In genomic region chr2:113769555-113769954, GRCh38 we compare ENCODE assay signal across 24 cellular contexts.
"Had no signal": no experiment of that assay in that cellular context is flagged by ENCODE, and none has a peak within 500 bp of the region (broad histone marks: within the 10 kb centered on the region; RNA-seq: fewer than 3 reads in every experiment).

No MANE protein-coding gene starts in this region.

- H3K4me1 Mint-ChIP-seq: endodermal cell; mesothelial cell of epicardium; naive thymus-derived CD8-positive, alpha-beta T cell had no signal

- H3K4me3 Mint-ChIP-seq: dendritic cell treated with granulocyte-macrophage colony-stimulating factor and Interleukin-4, amounts not matched to agents 40 ng/mL and 50 ng/mL, for 4 days; effector memory CD8-positive, alpha-beta T cell; endodermal cell; mesothelial cell of epicardium; naive thymus-derived CD8-positive, alpha-beta T cell had no signal

- H3K9me3 Mint-ChIP-seq: effector memory CD8-positive, alpha-beta T cell had no signal

- H3K9me3 ChIP-seq: colonic mucosa, esophagus squamous epithelium, gastroesophageal sphincter, heart left ventricle, left lung, lower lobe of right lung, mucosa of descending colon had no signal

- DNase-seq: colonic mucosa; cortex of kidney; effector CD8-positive, alpha-beta T cell; effector memory CD8-positive, alpha-beta T cell; endodermal cell; erythroblast; esophagus squamous epithelium; heart left ventricle; hypothalamus; left cardiac atrium; left lung; left ventricle myocardium superior; lower lobe of right lung; mesenchymal stem cell; mucosa of descending colon; naive B cell; naive thymus-derived CD8-positive, alpha-beta T cell had no signal

- H3K27ac ChIP-seq: colonic mucosa, epithelial cell of prostate, esophagus squamous epithelium, foreskin keratinocyte, gastroesophageal sphincter, heart left ventricle, hepatocyte, left lung, lower lobe of right lung had no signal

- H3K4me1 ChIP-seq: colonic mucosa, esophagus squamous epithelium, foreskin keratinocyte, gastroesophageal sphincter, left lung, lower lobe of right lung had no signal

- H3K27me3 Mint-ChIP-seq: dendritic cell treated with granulocyte-macrophage colony-stimulating factor and Interleukin-4, amounts not matched to agents 40 ng/mL and 50 ng/mL, for 4 days; naive B cell; naive thymus-derived CD8-positive, alpha-beta T cell had no signal

- H3K36me3 ChIP-seq: colonic mucosa, esophagus squamous epithelium, gastroesophageal sphincter, heart left ventricle, left lung, lower lobe of right lung had no signal

- H3K27me3 ChIP-seq: colonic mucosa, esophagus squamous epithelium, foreskin keratinocyte, gastroesophageal sphincter, heart left ventricle, hepatocyte, left lung had no signal

- ATAC-seq: effector memory CD8-positive, alpha-beta T cell; esophagus mucosa; foreskin keratinocyte; gastroesophageal sphincter; heart left ventricle; left cardiac atrium; left lung; left ventricle myocardium superior; lower lobe of right lung; mucosa of descending colon; naive thymus-derived CD8-positive, alpha-beta T cell had no signal

- H3K27ac Mint-ChIP-seq: dendritic cell treated with granulocyte-macrophage colony-stimulating factor and Interleukin-4, amounts not matched to agents 40 ng/mL and 50 ng/mL, for 4 days; effector memory CD8-positive, alpha-beta T cell; endodermal cell; mesothelial cell of epicardium; naive B cell had no signal

- H3K4me3 ChIP-seq: colonic mucosa, esophagus squamous epithelium, gastroesophageal sphincter, heart left ventricle, hepatocyte, left lung, lower lobe of right lung, mucosa of descending colon had no signal

- H3K36me3 Mint-ChIP-seq: mesothelial cell of epicardium had no signal
